8 cellular contexts compared by ENCODE assay signal in the genomic region with DNA sequence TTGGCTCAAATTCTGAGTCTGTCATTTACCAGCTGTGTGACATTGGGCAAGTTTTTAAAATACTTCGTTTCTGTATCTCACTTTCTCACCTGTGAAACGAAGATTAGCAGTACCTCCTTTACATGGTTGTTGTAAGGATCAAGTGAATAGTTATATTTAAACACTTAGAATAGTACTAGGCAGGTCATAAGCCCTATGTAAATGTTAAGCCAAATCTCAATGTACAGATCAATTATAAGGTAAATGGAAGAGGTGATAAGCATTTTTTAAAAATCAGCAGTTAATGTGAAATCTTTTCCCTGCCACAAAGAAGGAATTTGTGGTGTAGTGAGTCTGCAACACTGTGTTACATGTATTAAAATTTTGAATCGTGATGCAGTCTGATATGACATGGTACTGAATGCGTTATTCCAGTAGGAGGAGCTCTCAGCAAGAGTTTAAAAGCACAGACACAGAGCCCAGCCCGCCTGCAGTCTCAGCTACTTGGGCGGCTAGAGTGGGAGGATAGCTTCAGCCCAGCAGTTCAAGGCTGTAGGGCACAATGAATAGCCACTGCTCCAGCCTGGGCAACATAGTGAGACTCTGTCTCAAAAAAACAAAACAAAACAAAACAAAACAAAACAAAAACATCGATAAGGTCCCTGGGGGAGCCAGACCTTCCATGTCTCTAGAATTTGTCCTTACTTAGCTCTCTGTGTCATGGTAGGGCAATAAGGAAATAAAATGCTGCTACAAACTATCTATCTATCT. TPM values are rescaled to one million over a fixed set of nuclear protein-coding genes. Genes with fewer than 3 reads are reported as not detected.
DNase-seq lines count a peak whose midpoint lies in the region; ATAC-seq and TF ChIP-seq lines count a peak whose summit lies in the region.

No MANE protein-coding gene starts in this region.

- intact Hi-C loops in right lobe of liver (cut with DNase I): no loop called here

- ATAC-seq in GM18868 (IDR thresholded peaks at IDR 0.05; ENCODE audit: unreplicated experiment) (peak; percentile 92), HG03097 (IDR thresholded peaks at IDR 0.05; ENCODE audit: low FRiP score, unreplicated experiment) (peak; percentile 81), right lobe of liver (peak; percentile 100)

- H3K27me3 Mint-ChIP-seq in chondrocyte (ENCODE audit: low read depth): no peaks in the 10 kb centered on the region

- H3K4me3 Mint-ChIP-seq in chondrocyte (ENCODE audit: unreplicated experiment): no peak overlapping the region

- WGBS in right lobe of liver (ENCODE audit: insufficient coverage, low coverage, low lambda C conversion rate, missing lambda C conversion rate): 12% methylated on average over 7 of the region's 7 CpGs

- H3K9me3 ChIP-seq in BE2C: no peaks in the 10 kb centered on the region
- no peaks in the 10 kb centered on the region for H3K9me3 ChIP-seq in right lobe of liver

- no peaks in the 10 kb centered on the region for H3K9me3 Mint-ChIP-seq in chondrocyte (ENCODE audit: low read depth)

- peak overlapping the region; percentile 29 for H3K27ac Mint-ChIP-seq in chondrocyte (ENCODE audit: unreplicated experiment)

- H3K27me3 ChIP-seq in BE2C (no peaks in the 10 kb centered on the region), right lobe of liver (no peaks in the 10 kb centered on the region)

- TF ChIP-seq CTCF in BE2C (IDR thresholded peaks at IDR 0.05; ENCODE audit: low read depth, low read length) (peak; percentile 91), chondrocyte (IDR thresholded peaks at IDR 0.05) (peak; percentile 88), right lobe of liver (IDR thresholded peaks at IDR 0.05) (peak; percentile 68 to 74 (median 72))

- H3K27ac ChIP-seq in right lobe of liver: no peak overlapping the region

- no peaks in the 10 kb centered on the region for H3K36me3 Mint-ChIP-seq in chondrocyte (ENCODE audit: low read depth)

- no peak for TF ChIP-seq POLR2A in right lobe of liver (IDR thresholded peaks at IDR 0.05)

- DNase-seq in BE2C (peak; percentile 75), NCI-H2171 (lab: John Stamatoyannopoulos, UW) (peak; percentile 62), UCSD-AML1 (lab: John Stamatoyannopoulos, UW; ENCODE audit: unreplicated experiment) (peak; percentile 59), chondrocyte (ENCODE audit: low spot score) (no peak), right lobe of liver (peak; percentile 56 to 73 (median 67))
- DNase-seq in stimulated activated CD8-positive, alpha-beta memory T cell treated with anti-CD3 and anti-CD28 coated beads, Interleukin-7, amount 100 ng/mL, for 4 hours (ENCODE audit: low read depth in 2 of 2): peak; percentile 37

- peaks cover 14% of the 10 kb centered on the region for H3K4me1 Mint-ChIP-seq in chondrocyte (ENCODE audit: low read depth)

- H3K4me3 ChIP-seq in BE2C (ENCODE audit: low read depth, low read length): no peak overlapping the region
- H3K4me3 ChIP-seq in right lobe of liver: no peak overlapping the region

- H3K4me1 ChIP-seq in BE2C (no peaks in the 10 kb centered on the region), right lobe of liver (no peaks in the 10 kb centered on the region)

- H3K36me3 ChIP-seq in BE2C: no peaks in the 10 kb centered on the region
- no peaks in the 10 kb centered on the region for H3K36me3 ChIP-seq in right lobe of liver

RNA-seq across cellular contexts. Expression of a gene that starts 46.0 kb away (rescaled TPM):
- polyA plus RNA-seq in BE2C (2012; ENCODE audit: insufficient read depth, insufficient read length, low read depth): 23.7 TPM
- 31.6 to 35.2 TPM (median 31.9 TPM) in 3 replicates for total RNA-seq in chondrocyte
- 10 to 100 TPM in 4 of 6 experiments, 1 to 10 TPM in 2; 3.4 to 16.3 (median 11.8) TPM for total RNA-seq in right lobe of liver

RNA-seq across cellular contexts. Expression of a gene that starts 46.0 kb away (rescaled TPM):
- polyA plus RNA-seq in BE2C (2012; ENCODE audit: insufficient read depth, insufficient read length, low read depth): 2.8 TPM
- total RNA-seq in chondrocyte (15.3 to 17.1 TPM (median 15.4 TPM) in 3 replicates), right lobe of liver (1 to 10 TPM; 3.0 to 5.1 (median 4.4) TPM)
